8 cellular contexts compared by ENCODE assay signal in genomic region chrX:40083120-40083978, GRCh38. TPM values are rescaled to one million over a fixed set of nuclear protein-coding genes. Genes with fewer than 3 reads are reported as not detected.
DNase-seq lines count a peak whose midpoint lies in the region; ATAC-seq and TF ChIP-seq lines count a peak whose summit lies in the region.

No MANE protein-coding gene starts in this region.

- TF ChIP-seq CTCF in AG09309 (IDR thresholded peaks at IDR 0.05; ENCODE audit: control insufficient read depth, insufficient read depth, low read depth, low read length, missing control alignments) (no peak), HL-60 (IDR thresholded peaks at IDR 0.05; ENCODE audit: insufficient read depth, low read length) (no peak), coronary artery (IDR thresholded peaks at IDR 0.05) (no peak), mesothelial cell of epicardium (IDR thresholded peaks at IDR 0.05; ENCODE audit: unreplicated experiment) (no peak)

- H3K9me3 Mint-ChIP-seq in mesothelial cell of epicardium, result no peaks in the 10 kb centered on the region

- H3K4me3 Mint-ChIP-seq in mesothelial cell of epicardium, result peak overlapping the region; percentile 58

- no peaks in the 10 kb centered on the region for H3K36me3 Mint-ChIP-seq in mesothelial cell of epicardium

- H3K27ac ChIP-seq in HL-60 (replicated peaks), result no peak overlapping the region
- H3K27ac ChIP-seq in coronary artery, result peak overlapping the region; percentile 54 to 62

- H3K4me1 Mint-ChIP-seq in mesothelial cell of epicardium, result peaks cover 71% of the 10 kb centered on the region

- no peaks in the 10 kb centered on the region for H3K27me3 ChIP-seq in HL-60 (ENCODE audit: insufficient read depth, poor library complexity, severe bottlenecking)

- DNase-seq in AG09309 (ENCODE audit: low read depth) (no peak), HL-60 (ENCODE audit: low read depth in 1 of 2, low spot score in 1 of 2) (peak in 1 of 2 experiments; percentile 66), coronary artery (ENCODE audit: low spot score) (no peak), mesothelial cell of epicardium (ENCODE audit: low spot score in 2 of 2, unreplicated experiment in 2 of 2) (no peak), activated gamma-delta T cell treated with Interleukin-2 at 50 U/mL for 16 hours (no peak), GM03348 (ENCODE audit: low spot score) (no peak)
- no peak for DNase-seq in stimulated activated CD4-positive, alpha-beta T cell treated with anti-CD3 and anti-CD28 coated beads, Interleukin-1b, Interleukin-23, amount 100 ng/mL, for 48 hours

- ATAC-seq in GM18861 (IDR thresholded peaks at IDR 0.05; ENCODE audit: unreplicated experiment), result no peak

- peak overlapping the region; percentile 41 for H3K4me3 ChIP-seq in AG09309 (ENCODE audit: control insufficient read depth, low read depth, low read length)
- H3K4me3 ChIP-seq in HL-60 (replicated peaks; ENCODE audit: insufficient read depth, low read length), result peak overlapping the region; percentile 23
- H3K4me3 ChIP-seq in coronary artery, result peak overlapping the region; percentile 67

- H3K27me3 Mint-ChIP-seq in mesothelial cell of epicardium (ENCODE audit: low read depth), result no peaks in the 10 kb centered on the region

- H3K27ac Mint-ChIP-seq in mesothelial cell of epicardium, result peak overlapping the region; percentile 86

RNA-seq across cellular contexts. Expression of gene BCOR, which starts 14.4 kb away (rescaled TPM):
- 49.0 to 52.3 TPM (median 49.7 TPM) in 3 replicates for total RNA-seq in mesothelial cell of epicardium
